1 cellular context compared by ENCODE assay signal in genomic region chr1:184958554-184959353, GRCh38.
TF ChIP-seq lines count a peak whose summit lies in the region.

No MANE protein-coding gene starts in this region.

TF ChIP-seq in SK-N-SH, 30 proteins besides CTCF, POLR2A, EP300 and RAD21 (continued from another document):
- TF ChIP-seq, protein P1, sequence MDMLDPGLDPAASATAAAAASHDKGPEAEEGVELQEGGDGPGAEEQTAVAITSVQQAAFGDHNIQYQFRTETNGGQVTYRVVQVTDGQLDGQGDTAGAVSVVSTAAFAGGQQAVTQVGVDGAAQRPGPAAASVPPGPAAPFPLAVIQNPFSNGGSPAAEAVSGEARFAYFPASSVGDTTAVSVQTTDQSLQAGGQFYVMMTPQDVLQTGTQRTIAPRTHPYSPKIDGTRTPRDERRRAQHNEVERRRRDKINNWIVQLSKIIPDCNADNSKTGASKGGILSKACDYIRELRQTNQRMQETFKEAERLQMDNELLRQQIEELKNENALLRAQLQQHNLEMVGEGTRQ (IDR thresholded peaks at IDR 0.05; ENCODE audit: borderline replicate concordance, low read depth, low read length): no peak
- no peak for TF ChIP-seq FOXM1 (IDR thresholded peaks at IDR 0.05; ENCODE audit: low read depth)
